Comparison of ENCODE assay signal across 11 cellular contexts in genomic region chr16:57128787-57129389, GRCh38. TPM values are rescaled to one million over a fixed set of nuclear protein-coding genes. Genes with fewer than 3 reads are reported as not detected.
DNase-seq lines count a peak whose midpoint lies in the region; ATAC-seq and TF ChIP-seq lines count a peak whose summit lies in the region.
"Had no signal": no experiment of that assay in that cellular context is flagged by ENCODE, and none has a peak within 500 bp of the region (broad histone marks: within the 10 kb centered on the region; RNA-seq: fewer than 3 reads in every experiment).

No MANE protein-coding gene starts in this region.

- H3K4me3 ChIP-seq in tibial artery: no peak overlapping the region

- H3K27me3 Mint-ChIP-seq in effector memory CD8-positive, alpha-beta T cell: no peaks in the 10 kb centered on the region
- peaks cover 10% of the 10 kb centered on the region for H3K27me3 Mint-ChIP-seq in endothelial cell (ENCODE audit: unreplicated experiment)

- H3K4me3 Mint-ChIP-seq in effector memory CD8-positive, alpha-beta T cell: peak overlapping the region; percentile 70 to 74
- no peak overlapping the region for H3K4me3 Mint-ChIP-seq in endothelial cell (ENCODE audit: unreplicated experiment)

- peak; percentile 89 for ATAC-seq in effector memory CD8-positive, alpha-beta T cell (replicated peaks)
- no peak for ATAC-seq in GM21529 (IDR thresholded peaks at IDR 0.05; ENCODE audit: unreplicated experiment)

- peak; percentile 44 for DNase-seq in KG1 (lab: John Stamatoyannopoulos, UW)
- DNase-seq in activated T-cell treated with anti-CD3 and anti-CD28 coated beads for 1 hour (ENCODE audit: low read depth): peak; percentile 30
- peak; percentile 35 to 46 (median 44) for DNase-seq in effector memory CD8-positive, alpha-beta T cell
- no peak for DNase-seq in substantia nigra (lab: John Stamatoyannopoulos, UW)
- no peak for DNase-seq in GDM1 (lab: John Stamatoyannopoulos, UW)
- DNase-seq in endothelial cell (ENCODE audit: low spot score): no peak
- DNase-seq in tibial artery: no peak
- DNase-seq: DMS79 treated with DMSO at 0.1 percent for 48 hours, IMR-90, NCI-H345 had no signal

- H3K27ac ChIP-seq in substantia nigra (ENCODE audit: low read depth, low read length, poor library complexity, severe bottlenecking) (peak overlapping the region; percentile 75), tibial artery (no peak overlapping the region)

- TF ChIP-seq CTCF in endothelial cell (IDR thresholded peaks at IDR 0.05; ENCODE audit: unreplicated experiment): no peak
- no peak for TF ChIP-seq CTCF in tibial artery (IDR thresholded peaks at IDR 0.05)

- peaks cover 72 to 75% of the 10 kb centered on the region in 2 donors for H3K4me1 Mint-ChIP-seq in effector memory CD8-positive, alpha-beta T cell (ENCODE audit: low read depth in 2 of 2)
- H3K4me1 Mint-ChIP-seq in endothelial cell (ENCODE audit: unreplicated experiment): peaks cover 3% of the 10 kb centered on the region

- no peaks in the 10 kb centered on the region for H3K9me3 Mint-ChIP-seq in effector memory CD8-positive, alpha-beta T cell
- H3K9me3 Mint-ChIP-seq in endothelial cell (ENCODE audit: unreplicated experiment): no peaks in the 10 kb centered on the region

- peaks cover 3% of the 10 kb centered on the region for H3K36me3 Mint-ChIP-seq in effector memory CD8-positive, alpha-beta T cell (ENCODE audit: insufficient read depth)
- peaks cover 39% of the 10 kb centered on the region for H3K36me3 Mint-ChIP-seq in endothelial cell (ENCODE audit: low read depth, unreplicated experiment)

- intact Hi-C loops in tibial artery (cut with DNase I; ENCODE audit: low total_unique reads): no loop called here

- no peaks in the 10 kb centered on the region for H3K27me3 ChIP-seq in tibial artery

- H3K27ac Mint-ChIP-seq in effector memory CD8-positive, alpha-beta T cell: peak overlapping the region; percentile 89 to 99
- H3K27ac Mint-ChIP-seq in endothelial cell (ENCODE audit: unreplicated experiment): no peak overlapping the region

- H3K9me3 ChIP-seq in tibial artery: no peaks in the 10 kb centered on the region

- peaks cover 11 to 53% (median 21%) of the 10 kb centered on the region in 3 donors for H3K36me3 ChIP-seq in tibial artery

- no peaks in the 10 kb centered on the region for H3K4me1 ChIP-seq in tibial artery

RNA-seq across cellular contexts. Expression of gene CPNE2, which starts 36.5 kb away (rescaled TPM):
- 145 TPM for total RNA-seq in endothelial cell (ENCODE audit: unreplicated experiment)

RNA-seq across cellular contexts. Expression of gene PSME3IP1, which starts 57.0 kb away (rescaled TPM):
- total RNA-seq in endothelial cell (ENCODE audit: unreplicated experiment): 84.8 TPM

RNA-seq across cellular contexts. Expression of gene RSPRY1, which starts 57.2 kb away (rescaled TPM):
- total RNA-seq in endothelial cell (ENCODE audit: unreplicated experiment): 63.0 TPM

Comparison
In these comparisons a context has a peak if more than half of its experiments do, and no peak if none do; other contexts are left out.
1. DNase-seq: peak in KG1 (single experiment), activated T-cell treated with anti-CD3 and anti-CD28 coated beads for 1 hour (single experiment) and effector memory CD8-positive, alpha-beta T cell (3 of 3); none in substantia nigra (0 of 49), GDM1 (single experiment), endothelial cell (single experiment) and tibial artery (0 of 2).